Comparison of ENCODE assay signal across 16 cellular contexts in genomic region chr1:224359207-224359606, GRCh38. TPM values are rescaled to one million over a fixed set of nuclear protein-coding genes. Genes with fewer than 3 reads are reported as not detected.
DNase-seq lines count a peak whose midpoint lies in the region; ATAC-seq and TF ChIP-seq lines count a peak whose summit lies in the region.
"Had no signal": no experiment of that assay in that cellular context is flagged by ENCODE, and none has a peak within 500 bp of the region (broad histone marks: within the 10 kb centered on the region; RNA-seq: fewer than 3 reads in every experiment).

No MANE protein-coding gene starts in this region.

- peak overlapping the region; percentile 4 for H3K27ac Mint-ChIP-seq in activated T-cell treated with anti-CD3 and anti-CD28 coated beads, Interleukin-2, amount 50 U/mL, for 24 hours
- H3K27ac Mint-ChIP-seq in central memory CD8-positive, alpha-beta T cell (ENCODE audit: low read depth) = peak overlapping the region; percentile 50
- H3K27ac Mint-ChIP-seq in progenitor cell of endocrine pancreas = peak overlapping the region; percentile 33
- H3K27ac Mint-ChIP-seq: IgD-negative memory B cell had no signal

- no peak for DNase-seq in activated T-cell treated with anti-CD3 and anti-CD28 coated beads, Interleukin-2, amount 50 U/mL, for 24 hours
- no peak for DNase-seq in activated T-cell treated with anti-CD3 and anti-CD28 coated beads, Interleukin-2, amount 50 U/mL, for 1 hour
- DNase-seq in OCI-LY7 (ENCODE audit: low spot score) (no peak), progenitor cell of endocrine pancreas (ENCODE audit: low spot score, unreplicated experiment) (no peak), GM20000 (ENCODE audit: low spot score) (no peak), upper lobe of right lung (no peak), left lung (no peak)
- DNase-seq in central memory CD8-positive, alpha-beta T cell (ENCODE audit: low spot score in 2 of 2) = no peak
- DNase-seq: dermis blood vessel endothelial cell, GOT3, left ventricle myocardium superior, NCI-H1092 treated with DMSO at 0.1 percent for 48 hours, NCI-H2227 treated with DMSO at 0.1 percent for 48 hours, stomach had no signal

- H3K27me3 ChIP-seq in upper lobe of right lung (no peaks in the 10 kb centered on the region), left lung (no peaks in the 10 kb centered on the region)
- H3K27me3 ChIP-seq: stomach had no signal

- H3K36me3 Mint-ChIP-seq in activated T-cell treated with anti-CD3 and anti-CD28 coated beads, Interleukin-2, amount 50 U/mL, for 24 hours (ENCODE audit: low read depth) = peaks cover 38% of the 10 kb centered on the region
- peaks cover 26% of the 10 kb centered on the region for H3K36me3 Mint-ChIP-seq in central memory CD8-positive, alpha-beta T cell (ENCODE audit: insufficient read depth)
- H3K36me3 Mint-ChIP-seq in progenitor cell of endocrine pancreas (ENCODE audit: insufficient read depth) = peaks cover 17% of the 10 kb centered on the region

- no peaks in the 10 kb centered on the region for H3K9me3 Mint-ChIP-seq in activated T-cell treated with anti-CD3 and anti-CD28 coated beads, Interleukin-2, amount 50 U/mL, for 24 hours
- no peaks in the 10 kb centered on the region for H3K9me3 Mint-ChIP-seq in central memory CD8-positive, alpha-beta T cell
- H3K9me3 Mint-ChIP-seq in progenitor cell of endocrine pancreas (ENCODE audit: low read depth) = no peaks in the 10 kb centered on the region
- H3K9me3 Mint-ChIP-seq: IgD-negative memory B cell had no signal

- peak overlapping the region; percentile 2; the same call in 1 of the 2 replicates for H3K4me2 ChIP-seq in OCI-LY7 (ENCODE audit: low read length)

- POLR2A ChIA-PET in OCI-LY7 (lab: Charles Lee) = interaction anchor here (0.6 to 0.9 kb wide), 3 partner anchors 11 to 95 kb away, joined by 3 to 5 read pairs (median 3); no protein-coding TSS in a partner anchor

- H3K27ac ChIP-seq in OCI-LY7 (ENCODE audit: low read depth, low read length, poor library complexity, severe bottlenecking) (no peak overlapping the region), upper lobe of right lung (no peak overlapping the region), left lung (peak overlapping the region in 1 of 2 donors; percentile 95)

- peaks cover 56% of the 10 kb centered on the region for H3K4me1 Mint-ChIP-seq in activated T-cell treated with anti-CD3 and anti-CD28 coated beads, Interleukin-2, amount 50 U/mL, for 24 hours (ENCODE audit: low read depth)
- peaks cover 62% of the 10 kb centered on the region for H3K4me1 Mint-ChIP-seq in central memory CD8-positive, alpha-beta T cell
- H3K4me1 Mint-ChIP-seq in progenitor cell of endocrine pancreas (ENCODE audit: low read depth) = peaks cover 19% of the 10 kb centered on the region

- no peaks in the 10 kb centered on the region for H3K27me3 Mint-ChIP-seq in activated T-cell treated with anti-CD3 and anti-CD28 coated beads, Interleukin-2, amount 50 U/mL, for 24 hours
- no peaks in the 10 kb centered on the region for H3K27me3 Mint-ChIP-seq in central memory CD8-positive, alpha-beta T cell
- no peaks in the 10 kb centered on the region for H3K27me3 Mint-ChIP-seq in progenitor cell of endocrine pancreas
- H3K27me3 Mint-ChIP-seq: IgD-negative memory B cell had no signal

- peaks cover 11% of the 10 kb centered on the region for H3K4me1 ChIP-seq in OCI-LY7 (ENCODE audit: insufficient read depth, low read length, poor library complexity, severe bottlenecking)
- peaks cover 33% of the 10 kb centered on the region for H3K4me1 ChIP-seq in upper lobe of right lung
- H3K4me1 ChIP-seq in left lung = peaks cover under 1 to 50% of the 10 kb centered on the region in 2 donors

- CTCF ChIA-PET in OCI-LY7 (lab: Charles Lee; ENCODE audit: unreplicated experiment) = no interaction called here

- no peak overlapping the region for H2AFZ ChIP-seq in OCI-LY7 (ENCODE audit: low read length)

- no peak for ATAC-seq in central memory CD8-positive, alpha-beta T cell (replicated peaks; ENCODE audit: extremely low read depth, poor library complexity, severe bottlenecking)
- ATAC-seq in upper lobe of right lung (no peak), left lung (no peak)
- ATAC-seq: activated CD4-positive, CD25-positive, alpha-beta regulatory T cell treated with anti-CD3 and anti-CD28 coated beads, Interleukin-2, amount 50 U/mL, for 24 hours; left ventricle myocardium superior had no signal

- peak overlapping the region; percentile 84 for H3K4me3 Mint-ChIP-seq in activated T-cell treated with anti-CD3 and anti-CD28 coated beads, Interleukin-2, amount 50 U/mL, for 24 hours
- H3K4me3 Mint-ChIP-seq in central memory CD8-positive, alpha-beta T cell = peak overlapping the region; percentile 99
- H3K4me3 Mint-ChIP-seq in progenitor cell of endocrine pancreas (ENCODE audit: low read depth) = peak overlapping the region; percentile 11

- H3K79me2 ChIP-seq in OCI-LY7 (ENCODE audit: insufficient read depth, low read depth, low read length) = peaks cover 38% of the 10 kb centered on the region; the same call in 1 of the 2 replicates

- H3K4me3 ChIP-seq in OCI-LY7 (ENCODE audit: low read depth, low read length, poor library complexity, severe bottlenecking) (no peak overlapping the region), upper lobe of right lung (no peak overlapping the region), left lung (no peak overlapping the region)
- H3K4me3 ChIP-seq: stomach had no signal

- TF ChIP-seq CTCF in OCI-LY7 (conservative IDR thresholded peaks at IDR 0.05; ENCODE audit: low read length) (no peak), progenitor cell of endocrine pancreas (IDR thresholded peaks at IDR 0.05; ENCODE audit: unreplicated experiment) (no peak), GM20000 (IDR thresholded peaks at IDR 0.05; ENCODE audit: extremely low read depth, missing control alignments) (no peak), upper lobe of right lung (IDR thresholded peaks at IDR 0.05) (no peak), left lung (IDR thresholded peaks at IDR 0.05) (no peak)

- no peaks in the 10 kb centered on the region for H3K9me2 ChIP-seq in OCI-LY7 (ENCODE audit: insufficient read depth, low read length)

- no peaks in the 10 kb centered on the region for H3K9me3 ChIP-seq in OCI-LY7 (ENCODE audit: low read length)
- H3K9me3 ChIP-seq in upper lobe of right lung = no peaks in the 10 kb centered on the region
- H3K9me3 ChIP-seq in left lung = no peaks in the 10 kb centered on the region
- H3K9me3 ChIP-seq: stomach had no signal

- H3K36me3 ChIP-seq in OCI-LY7 (ENCODE audit: insufficient read depth, low read length) = peaks cover 15% of the 10 kb centered on the region
- peaks cover 10% of the 10 kb centered on the region for H3K36me3 ChIP-seq in upper lobe of right lung
- H3K36me3 ChIP-seq in left lung = peaks cover 0 to 14% of the 10 kb centered on the region in 2 donors

- BruUV-seq in OCI-LY7 (replicated peaks; lab: Mats Ljungman, UMichigan) = no TSS peak

- H4K20me1 ChIP-seq in OCI-LY7 (ENCODE audit: insufficient read depth, low read length) = 0 out of 2 replicates have a peak, but pooled peaks cover 7% of the 10 kb centered on the region

- intact Hi-C loops in OCI-LY7 (cut with micrococcal nuclease; ENCODE audit: unreplicated experiment) = loop anchor here (5.0 kb wide), 1 partner anchor 73 kb away; the partner anchor contains the start of gene WDR26
- intact Hi-C loops in upper lobe of right lung (cut with DNase I) = no loop called here
- intact Hi-C loops in left lung (cut with DNase I) = no loop called here

RNA-seq across cellular contexts. Expression of gene CNIH4, which starts 2.5 kb away (rescaled TPM):
- 20.7 and 24.1 TPM in 2 replicates for total RNA-seq in OCI-LY7 (2014; rRNA removed; shearing (Covaris generic))
- total RNA-seq in OCI-LY7 (2022) (28.6 and 31.0 TPM in 2 replicates), progenitor cell of endocrine pancreas (68.8 and 69.6 TPM in 2 replicates), upper lobe of right lung (76.6 TPM), left lung (10 to 100 TPM; 70.8 to 87.4 TPM)

RNA-seq across cellular contexts. Expression of gene NVL, which starts 29.2 kb away (rescaled TPM):
- total RNA-seq in OCI-LY7 (2014; rRNA removed; shearing (Covaris generic)) = 31.6 and 33.9 TPM in 2 replicates
- total RNA-seq in OCI-LY7 (2022) (36.7 and 43.0 TPM in 2 replicates), progenitor cell of endocrine pancreas (49.8 and 52.5 TPM in 2 replicates), upper lobe of right lung (24.1 TPM), left lung (10 to 100 TPM; 22.4 to 25.0 TPM)

Comparison
In these comparisons a context has a peak if more than half of its experiments do, and no peak if none do; other contexts are left out.
1. H3K4me3 Mint-ChIP-seq: peak in every context shown above with its lines; median percentile 99 in central memory CD8-positive, alpha-beta T cell; 84 in activated T-cell treated with anti-CD3 and anti-CD28 coated beads, Interleukin-2, amount 50 U/mL, for 24 hours; 11 in progenitor cell of endocrine pancreas.